ENCODE assay signal across 19 cellular contexts in genomic region chr18:46134920-46135675, GRCh38. TPM values are rescaled to one million over a fixed set of nuclear protein-coding genes. Genes with fewer than 3 reads are reported as not detected.
DNase-seq lines count a peak whose midpoint lies in the region; ATAC-seq and TF ChIP-seq lines count a peak whose summit lies in the region.
"Had no signal": no experiment of that assay in that cellular context is flagged by ENCODE, and none has a peak within 500 bp of the region (broad histone marks: within the 10 kb centered on the region; RNA-seq: fewer than 3 reads in every experiment).

No MANE protein-coding gene starts in this region.

- no peaks in the 10 kb centered on the region for H3K9me3 ChIP-seq in mesenchymal stem cell (ENCODE audit: control insufficient read depth, low read length)

- H3K27ac Mint-ChIP-seq in activated naive CD4-positive, alpha-beta T cell treated with anti-CD3 and anti-CD28 coated beads, Interleukin-2, amount 10 ng/mL, durations not matched to agents 7 days and 5 days = peak overlapping the region; percentile 67
- H3K27ac Mint-ChIP-seq: activated naive CD8-positive, alpha-beta T cell treated with anti-CD3 and anti-CD28 coated beads, Interleukin-2, amount 10 ng/mL, durations not matched to agents 7 days and 5 days; type B pancreatic cell had no signal

- CTCF ChIA-PET in activated naive CD4-positive, alpha-beta T cell treated with anti-CD3 and anti-CD28 coated beads, Interleukin-2, amount 10 ng/mL, durations not matched to agents 7 days and 5 days (lab: Charles Lee) = interaction anchor here (0.9 to 1.2 kb wide), 2 partner anchors 12 to 38 kb away, joined by 3 to 4 read pairs; a partner anchor contains a TSS

- TF ChIP-seq CTCF in dorsolateral prefrontal cortex (IDR thresholded peaks at IDR 0.05 in 54 of 56, conservative IDR thresholded peaks at IDR 0.05 in 2 of 56; ENCODE audit: low read depth in 1 of 56, partially characterized antibody in 56 of 56) = peak in 1 of 56 donors; percentile 6
- no peak for TF ChIP-seq CTCF in GM13976 (IDR thresholded peaks at IDR 0.05; ENCODE audit: borderline replicate concordance, control extremely low read depth, extremely low read depth, insufficient read depth, missing control alignments)
- no peak for TF ChIP-seq CTCF in GM20000 (IDR thresholded peaks at IDR 0.05; ENCODE audit: extremely low read depth, missing control alignments)

- H2BK120ac ChIP-seq in mesenchymal stem cell (ENCODE audit: low read depth, low read length) = peak overlapping the region; percentile 49

- H3K79me1 ChIP-seq in mesenchymal stem cell (replicated peaks; ENCODE audit: low read length, poor library complexity, severe bottlenecking) = no peaks in the 10 kb centered on the region

- ATAC-seq in GM19452 (IDR thresholded peaks at IDR 0.05; ENCODE audit: unreplicated experiment) = no peak
- no peak for ATAC-seq in GM18909 (IDR thresholded peaks at IDR 0.05; ENCODE audit: poor library complexity, unreplicated experiment)

- no peaks in the 10 kb centered on the region for H3K9me3 Mint-ChIP-seq in activated naive CD4-positive, alpha-beta T cell treated with anti-CD3 and anti-CD28 coated beads, Interleukin-2, amount 10 ng/mL, durations not matched to agents 7 days and 5 days
- H3K9me3 Mint-ChIP-seq: activated naive CD8-positive, alpha-beta T cell treated with anti-CD3 and anti-CD28 coated beads, Interleukin-2, amount 10 ng/mL, durations not matched to agents 7 days and 5 days; neural crest cell; type B pancreatic cell had no signal

- peak overlapping the region in 1 of 59 donors; percentile 8 for H3K4me3 ChIP-seq in dorsolateral prefrontal cortex
- no peak overlapping the region for H3K4me3 ChIP-seq in mesenchymal stem cell (ENCODE audit: insufficient read depth in 1 of 2, low read depth in 1 of 2, low read length in 2 of 2)
- H3K4me3 ChIP-seq: lung had no signal

- in situ Hi-C loops in GM13976 (cut with MboI; ENCODE audit: low sequenced_read_pairs, unreplicated experiment) = no loop called here

- H3K4me1 ChIP-seq in mesenchymal stem cell (ENCODE audit: control insufficient read depth, insufficient read depth, low read depth, low read length) = no peaks in the 10 kb centered on the region

- no peak overlapping the region for H3K4me3 Mint-ChIP-seq in activated naive CD4-positive, alpha-beta T cell treated with anti-CD3 and anti-CD28 coated beads, Interleukin-2, amount 10 ng/mL, durations not matched to agents 7 days and 5 days
- H3K4me3 Mint-ChIP-seq: activated naive CD8-positive, alpha-beta T cell treated with anti-CD3 and anti-CD28 coated beads, Interleukin-2, amount 10 ng/mL, durations not matched to agents 7 days and 5 days; neural crest cell; type B pancreatic cell had no signal

- H3K36me3 Mint-ChIP-seq in activated naive CD4-positive, alpha-beta T cell treated with anti-CD3 and anti-CD28 coated beads, Interleukin-2, amount 10 ng/mL, durations not matched to agents 7 days and 5 days = peaks cover 10% of the 10 kb centered on the region

- H3K9ac ChIP-seq in mesenchymal stem cell (ENCODE audit: low read length) = no peak overlapping the region

- no peak overlapping the region for H2BK5ac ChIP-seq in mesenchymal stem cell (ENCODE audit: low read depth, low read length, poor library complexity, severe bottlenecking)

- DNase-seq in activated naive CD4-positive, alpha-beta T cell treated with anti-CD3 and anti-CD28 coated beads, Interleukin-2, amount 10 ng/mL, durations not matched to agents 7 days and 5 days = no peak
- no peak for DNase-seq in activated naive CD4-positive, alpha-beta T cell (lab: John Stamatoyannopoulos, UW)
- DNase-seq in dorsolateral prefrontal cortex = peak in 2 of 10 donors; percentile 10 to 18
- no peak for DNase-seq in mesenchymal stem cell
- DNase-seq in GM13976 (ENCODE audit: low spot score) = no peak
- DNase-seq in GM20000 (ENCODE audit: low spot score) = no peak
- DNase-seq: activated CD4-positive, alpha-beta T cell treated with anti-CD3 and anti-CD28 coated beads for 4 hours; activated naive CD8-positive, alpha-beta T cell treated with anti-CD3 and anti-CD28 coated beads, Interleukin-2, amount 10 ng/mL, durations not matched to agents 7 days and 5 days; activated T-cell treated with anti-CD3 and anti-CD28 coated beads, Interleukin-2, amount 50 U/mL, for 1 hour; central memory CD4-positive, alpha-beta T cell; effector CD8-positive, alpha-beta T cell; KG1; NCI-H2227 treated with DMSO at 0.1 percent for 48 hours; SIG-M5 had no signal

- no peaks in the 10 kb centered on the region for H3K27me3 Mint-ChIP-seq in activated naive CD4-positive, alpha-beta T cell treated with anti-CD3 and anti-CD28 coated beads, Interleukin-2, amount 10 ng/mL, durations not matched to agents 7 days and 5 days
- H3K27me3 Mint-ChIP-seq: activated naive CD8-positive, alpha-beta T cell treated with anti-CD3 and anti-CD28 coated beads, Interleukin-2, amount 10 ng/mL, durations not matched to agents 7 days and 5 days; type B pancreatic cell had no signal

- H2BK15ac ChIP-seq in mesenchymal stem cell (ENCODE audit: low read depth, poor library complexity, severe bottlenecking) = no peak overlapping the region

- no peak overlapping the region for H2AFZ ChIP-seq in mesenchymal stem cell (ENCODE audit: low read depth, low read length)

- no peak overlapping the region for H4K91ac ChIP-seq in mesenchymal stem cell (ENCODE audit: low read length)

- peaks cover 10% of the 10 kb centered on the region for H3K4me1 Mint-ChIP-seq in activated naive CD4-positive, alpha-beta T cell treated with anti-CD3 and anti-CD28 coated beads, Interleukin-2, amount 10 ng/mL, durations not matched to agents 7 days and 5 days
- H3K4me1 Mint-ChIP-seq: activated naive CD8-positive, alpha-beta T cell treated with anti-CD3 and anti-CD28 coated beads, Interleukin-2, amount 10 ng/mL, durations not matched to agents 7 days and 5 days; neural crest cell had no signal

- H3K14ac ChIP-seq in mesenchymal stem cell (ENCODE audit: low read length in 2 of 2) = no peak overlapping the region

- no peak overlapping the region for H4K8ac ChIP-seq in mesenchymal stem cell (ENCODE audit: low read length)

- H3K27ac ChIP-seq in dorsolateral prefrontal cortex = peak overlapping the region in 46 of 59 donors; percentile 1 to 81 (median 52)
- H3K27ac ChIP-seq in mesenchymal stem cell (ENCODE audit: low read length, poor library complexity, severe bottlenecking) = no peak overlapping the region

- no peak overlapping the region for H3K4ac ChIP-seq in mesenchymal stem cell (ENCODE audit: low read depth in 1 of 2, low read length in 2 of 2)

- H3K4me2 ChIP-seq in mesenchymal stem cell (ENCODE audit: low read length, poor library complexity, severe bottlenecking) = no peak overlapping the region

- intact Hi-C loops in dorsolateral prefrontal cortex (cut with DNase I) = no loop called here

- peaks cover 5 to 12% of the 10 kb centered on the region in 2 experiments for H3K36me3 ChIP-seq in mesenchymal stem cell (ENCODE audit: control insufficient read depth in 1 of 2, insufficient read depth in 2 of 2, low read depth in 1 of 2, low read length in 2 of 2)

- no peak overlapping the region for H3K18ac ChIP-seq in mesenchymal stem cell (ENCODE audit: low read depth in 1 of 2, low read length in 2 of 2)

- no peak overlapping the region for H3K23ac ChIP-seq in mesenchymal stem cell (ENCODE audit: low read length in 2 of 2)

- H3K27me3 ChIP-seq in dorsolateral prefrontal cortex (no peaks in the 10 kb centered on the region), mesenchymal stem cell (ENCODE audit: control insufficient read depth in 1 of 2, insufficient read depth in 1 of 2, low read length in 2 of 2) (no peaks in the 10 kb centered on the region)

- 85% methylated on average over 9 of the region's 9 CpGs for WGBS in mesenchymal stem cell

- H2AK5ac ChIP-seq in mesenchymal stem cell (ENCODE audit: low read length, severe bottlenecking) = no peak overlapping the region

- H2BK12ac ChIP-seq in mesenchymal stem cell (ENCODE audit: low read length in 2 of 2) = no peak overlapping the region

RNA-seq across cellular contexts. Expression of gene HAUS1, which starts 30.9 kb away (rescaled TPM):
- 10 to 100 TPM in 78 of 120 experiments, 1 to 10 TPM in 42; 6.1 to 22.4 (median 11.2) TPM for total RNA-seq in dorsolateral prefrontal cortex
- polyA plus RNA-seq in mesenchymal stem cell (2013, experiment 1 of 2) = 54.2 TPM
- polyA plus RNA-seq in mesenchymal stem cell (2013, experiment 2 of 2) = 54.2 TPM

RNA-seq across cellular contexts. Expression of gene ATP5F1A, which starts 37.0 kb away (rescaled TPM):
- 100 to 1,000 TPM; 250 to 674 (median 475) TPM for total RNA-seq in dorsolateral prefrontal cortex
- 316 TPM for polyA plus RNA-seq in mesenchymal stem cell (2013, experiment 1 of 2)
- 324 TPM for polyA plus RNA-seq in mesenchymal stem cell (2013, experiment 2 of 2)
